Comparison of ENCODE assay signal across 8 cellular contexts in the genomic region with DNA sequence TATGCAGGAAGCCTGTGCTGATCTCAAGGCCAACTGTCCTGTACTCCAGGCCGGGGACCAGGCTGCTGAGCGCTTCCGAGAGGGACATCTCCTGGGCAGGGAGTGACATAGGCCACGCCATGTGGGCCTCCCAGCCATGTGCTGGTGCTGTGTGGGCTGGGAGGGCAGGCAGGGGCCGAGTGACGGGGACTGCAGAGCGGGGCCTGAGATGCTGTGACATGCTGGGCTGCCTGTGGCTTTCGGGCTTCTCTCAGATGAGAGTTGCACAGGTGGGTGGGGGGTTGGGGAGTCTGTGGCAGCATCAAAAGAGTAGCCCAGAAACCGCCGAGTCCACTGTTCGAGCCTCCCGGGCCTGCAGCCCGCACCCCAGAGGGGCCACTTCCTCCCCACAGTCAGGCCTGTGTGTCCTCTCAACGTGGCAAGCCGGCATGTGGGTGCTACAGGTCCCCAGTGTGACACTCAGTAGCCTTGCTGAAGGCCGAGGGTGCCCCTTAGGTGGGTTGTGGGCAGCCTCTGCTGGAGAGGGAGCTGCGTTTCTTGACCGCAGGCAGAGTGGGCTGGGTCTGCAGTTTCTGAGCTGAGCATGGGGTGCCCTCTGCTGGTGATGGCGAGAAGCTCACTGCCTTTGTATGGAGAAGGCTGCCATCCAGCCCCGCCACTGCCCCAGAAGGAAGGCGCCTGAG.
A peak's percentile ranks its signal among the peaks of the same experiment; 100 is the strongest.
DNase-seq lines count a peak whose midpoint lies in the region; ATAC-seq lines count a peak whose summit lies in the region.

No MANE protein-coding gene starts in this region.

- no peaks in the 10 kb centered on the region for H3K9me3 ChIP-seq in HAP-1

- H3K9me3 Mint-ChIP-seq in effector memory CD8-positive, alpha-beta T cell: no peaks in the 10 kb centered on the region

- in situ Hi-C loops in HAP-1 (cut with MboI; ENCODE audit: low sequenced_read_pairs): loop anchor here (10.0 kb wide), 1 partner anchor 297 kb away; no protein-coding TSS in a partner anchor

- DNase-seq in Ammon's horn (ENCODE audit: low spot score) (peak; percentile 92), HAP-1 (ENCODE audit: low spot score in 2 of 2) (peak; percentile 43 to 90), NCI-H774 (lab: John Stamatoyannopoulos, UW) (peak; percentile 20), mesenteric fat pad (ENCODE audit: low spot score) (peak; percentile 94)
- peak; percentile 57 to 71 for DNase-seq in activated CD8-positive, alpha-beta memory T cell treated with anti-CD3 and anti-CD28 coated beads for 1 hour (ENCODE audit: extremely low read depth in 1 of 2, low read depth in 1 of 2)
- DNase-seq in effector memory CD8-positive, alpha-beta T cell: peak; percentile 78 to 84 (median 83)
- DNase-seq in stimulated activated CD8-positive, alpha-beta memory T cell treated with anti-CD3 and anti-CD28 coated beads, Interleukin-12 subunit alpha, Interleukin-12 subunit beta, amount 100 ng/mL, for 4 hours (ENCODE audit: low read depth): peak; percentile 60

- no peaks in the 10 kb centered on the region for H3K27me3 ChIP-seq in HAP-1 (ENCODE audit: low read depth)

- H3K36me3 Mint-ChIP-seq in effector memory CD8-positive, alpha-beta T cell (ENCODE audit: insufficient read depth): peaks cover 18% of the 10 kb centered on the region

- H3K4me3 ChIP-seq in HAP-1: no peak overlapping the region

- H3K4me1 Mint-ChIP-seq in effector memory CD8-positive, alpha-beta T cell (ENCODE audit: low read depth in 2 of 2): peaks cover 30 to 33% of the 10 kb centered on the region in 2 donors

- peak overlapping the region; percentile 88 to 91 for H3K27ac Mint-ChIP-seq in effector memory CD8-positive, alpha-beta T cell

- no peaks in the 10 kb centered on the region for H3K4me1 ChIP-seq in HAP-1

- no peaks in the 10 kb centered on the region for H3K36me3 ChIP-seq in HAP-1 (replicated peaks)

- H3K27me3 Mint-ChIP-seq in effector memory CD8-positive, alpha-beta T cell: no peaks in the 10 kb centered on the region

- ATAC-seq in effector memory CD8-positive, alpha-beta T cell (replicated peaks): peak; percentile 63
- ATAC-seq in GM21381 (IDR thresholded peaks at IDR 0.05; ENCODE audit: unreplicated experiment): no peak

- no peak overlapping the region for H3K4me3 Mint-ChIP-seq in effector memory CD8-positive, alpha-beta T cell

Comparison
In these comparisons a context has a peak if more than half of its experiments do, and no peak if none do; other contexts are left out.
1. DNase-seq: peak in every context shown above with its lines; median percentile 94 in mesenteric fat pad; 92 in Ammon's horn; 83 in effector memory CD8-positive, alpha-beta T cell; 66 in HAP-1; 64 in activated CD8-positive, alpha-beta memory T cell treated with anti-CD3 and anti-CD28 coated beads for 1 hour; 60 in stimulated activated CD8-positive, alpha-beta memory T cell treated with anti-CD3 and anti-CD28 coated beads, Interleukin-12 subunit alpha, Interleukin-12 subunit beta, amount 100 ng/mL, for 4 hours; 20 in NCI-H774.